9 cellular contexts compared by ENCODE assay signal in genomic region chr2:219159771-219160185, GRCh38. TPM values are rescaled to one million over a fixed set of nuclear protein-coding genes. Genes with fewer than 3 reads are reported as not detected.
A peak's percentile ranks its signal among the peaks of the same experiment; 100 is the strongest.
DNase-seq lines count a peak whose midpoint lies in the region; ATAC-seq, FAIRE-seq and TF ChIP-seq lines count a peak whose summit lies in the region.
"Had no signal": no experiment of that assay in that cellular context is flagged by ENCODE, and none has a peak within 500 bp of the region (broad histone marks: within the 10 kb centered on the region; RNA-seq: fewer than 3 reads in every experiment).

No MANE protein-coding gene starts in this region.

- no peak for TF ChIP-seq RAD21 in A549 (conservative IDR thresholded peaks at IDR 0.05 in 1 of 2, IDR thresholded peaks at IDR 0.05 in 1 of 2)

- H3K27me3 ChIP-seq in tibial artery, result no peaks in the 10 kb centered on the region

- H3K36me3 Mint-ChIP-seq in activated B cell treated with CpG ODN at 0.5 μM for 24 hours (ENCODE audit: low read depth) (peaks cover 27% of the 10 kb centered on the region), immature natural killer cell (peaks cover 8 to 17% (median 14%) of the 10 kb centered on the region in 3 donors)

- H3K4me3 Mint-ChIP-seq in activated B cell treated with CpG ODN at 0.5 μM for 24 hours (peak overlapping the region; percentile 96), immature natural killer cell (peak overlapping the region; percentile 93 to 98 (median 97))

- peaks cover 16 to 27% (median 18%) of the 10 kb centered on the region in 3 donors for H3K36me3 ChIP-seq in tibial artery

- TF ChIP-seq CTCF in A549 (IDR thresholded peaks at IDR 0.05) (no peak), activated B cell treated with CpG ODN at 0.5 μM for 24 hours (IDR thresholded peaks at IDR 0.05) (no peak), tibial artery (IDR thresholded peaks at IDR 0.05) (no peak)

- WGBS in A549 (ENCODE audit: missing lambda C conversion rate), result 26% methylated on average over 18 of the region's 18 CpGs

- DNase-seq in A549 (ENCODE audit: low read depth in 1 of 2, low spot score in 1 of 2) (no peak), activated B cell treated with CpG ODN at 0.5 μM for 24 hours (no peak), immature natural killer cell (no peak), tibial artery (no peak), GM12891 (ENCODE audit: insufficient read length, low spot score) (no peak), NCI-H2081 treated with DMSO at 0.1 percent for 48 hours (lab: John Stamatoyannopoulos, UW) (no peak), glomerular visceral epithelial cell (ENCODE audit: extremely low spot score) (no peak)

- H3K27ac ChIP-seq in A549 (peak overlapping the region; percentile 91 to 95), tibial artery (peak overlapping the region; percentile 91 to 92)

- TF ChIP-seq EP300 in A549 (IDR thresholded peaks at IDR 0.05), result no peak

- H3K27ac Mint-ChIP-seq in activated B cell treated with CpG ODN at 0.5 μM for 24 hours, result peak overlapping the region; percentile 98
- peak overlapping the region; percentile 91 to 99 (median 98) for H3K27ac Mint-ChIP-seq in immature natural killer cell

- TF ChIP-seq POLR2A in A549 (IDR thresholded peaks at IDR 0.05; ENCODE audit: low read length), result no peak
- no peak for TF ChIP-seq POLR2A in GM12891 (IDR thresholded peaks at IDR 0.05; ENCODE audit: low read depth, low read length)

- no peaks in the 10 kb centered on the region for H3K27me3 Mint-ChIP-seq in activated B cell treated with CpG ODN at 0.5 μM for 24 hours
- H3K27me3 Mint-ChIP-seq in immature natural killer cell (ENCODE audit: low read depth in 3 of 3), result peaks cover 6 to 7% (median 6%) of the 10 kb centered on the region in 3 donors

- POLR2A ChIA-PET in A549 (lab: Yijun Ruan, JAX), result interaction anchor here (1.3 kb wide), 1 partner anchor 17 kb away, joined by 4 read pairs; the partner anchor contains the start of gene CNPPD1
- POLR2A ChIA-PET in activated B cell treated with CpG ODN at 0.5 μM for 24 hours (lab: Charles Lee), result interaction anchor here (0.6 to 2.6 kb wide), 13 partner anchors 16 to 382 kb away, joined by 3 to 11 read pairs (median 4); partner anchors contain the start of genes ABCB6, CNPPD1, DNPEP and ZFAND2B

- peaks cover 16% of the 10 kb centered on the region for H3K4me1 Mint-ChIP-seq in activated B cell treated with CpG ODN at 0.5 μM for 24 hours
- peaks cover 15 to 21% of the 10 kb centered on the region in 2 donors for H3K4me1 Mint-ChIP-seq in immature natural killer cell

- H3K4me2 ChIP-seq in A549, result peak overlapping the region; percentile 98

- H3K9me3 Mint-ChIP-seq in activated B cell treated with CpG ODN at 0.5 μM for 24 hours, result no peaks in the 10 kb centered on the region
- no peaks in the 10 kb centered on the region for H3K9me3 Mint-ChIP-seq in immature natural killer cell

- ATAC-seq in A549, result peak; percentile 1 to 3; a peak in 3 of 6 replicates
- ATAC-seq in GM21576 (IDR thresholded peaks at IDR 0.05; ENCODE audit: unreplicated experiment), result peak; percentile 1
- ATAC-seq in activated B cell treated with CpG ODN at 0.5 μM for 24 hours (ENCODE audit: low read depth), result no peak

- no peaks in the 10 kb centered on the region for H3K9me3 ChIP-seq in A549
- H3K9me3 ChIP-seq in tibial artery, result no peaks in the 10 kb centered on the region

- FAIRE-seq in A549 (lab: Jason Lieb, UNC) (no peak), GM12891 (lab: Jason Lieb, UNC) (no peak)

- H3K4me1 ChIP-seq in A549 (peaks cover 9% of the 10 kb centered on the region), tibial artery (peaks cover 0 to 12% (median 10%) of the 10 kb centered on the region in 4 donors)

- H3K4me3 ChIP-seq in A549, result peak overlapping the region; percentile 54
- H3K4me3 ChIP-seq in tibial artery, result peak overlapping the region; percentile 66 to 84

- intact Hi-C loops in activated B cell treated with CpG ODN at 0.5 μM for 24 hours (cut with micrococcal nuclease) (loop anchor here (1.0 to 5.0 kb wide), 17 partner anchors 12 to 448 kb away; partner anchors contain the start of genes ABCB6, ANKZF1, ATG9A and CNPPD1), tibial artery (cut with DNase I; ENCODE audit: low total_unique reads) (loop anchor here (1.0 kb wide), 1 partner anchor 136 kb away; no protein-coding TSS in a partner anchor)

- CTCF ChIA-PET in A549 (lab: Yijun Ruan, JAX), result interaction anchor here (0.8 to 21.6 kb wide), 47 partner anchors 10 to 296 kb away, joined by 3 to 332 read pairs (median 4); partner anchors contain the start of genes CNPPD1, DNAJB2, GLB1L and IHH
- CTCF ChIA-PET in activated B cell treated with CpG ODN at 0.5 μM for 24 hours (lab: Charles Lee), result interaction anchor here (0.6 to 8.3 kb wide), 15 partner anchors 11 to 370 kb away, joined by 3 to 53 read pairs (median 6); partner anchors contain the start of genes CNPPD1, IHH and SLC23A3

TF ChIP-seq in A549, 52 proteins besides CTCF, POLR2A, EP300 and RAD21:
- no peak for TF ChIP-seq ZSCAN20 (CRISPR knock-in tag; IDR thresholded peaks at IDR 0.05)
TF ChIP-seq in A549: peak in this region for 0.

TF ChIP-seq in GM12891, 5 proteins besides CTCF, POLR2A, EP300 and RAD21:
- TF ChIP-seq POLR2AphosphoS5 (IDR thresholded peaks at IDR 0.05; ENCODE audit: low read depth, low read length) (no peak), PAX5 (IDR thresholded peaks at IDR 0.05; ENCODE audit: insufficient read depth, low read length, severe bottlenecking) (no peak), POU2F2 (IDR thresholded peaks at IDR 0.05; ENCODE audit: low read depth, low read length) (no peak), TAF1 (IDR thresholded peaks at IDR 0.05; ENCODE audit: low read depth, low read length) (no peak), SPI1 (IDR thresholded peaks at IDR 0.05; ENCODE audit: low read depth, low read length) (no peak)

RNA-seq across cellular contexts. Expression of gene NHEJ1, which starts 0.8 kb away (rescaled TPM):
- 31.8 and 34.7 TPM in 2 replicates for polyA plus RNA-seq in A549 (2011; rRNA removed)
- 16.2 and 22.3 TPM in 2 replicates for polyA plus RNA-seq in A549 (2012; cell fraction: cytosol; rRNA removed)
- 7.5 and 9.9 TPM in 2 replicates for polyA plus RNA-seq in A549 (2012; cell fraction: nucleus; rRNA removed)
- polyA plus RNA-seq in A549 (2017; fragmentation: RNase III; extraction: RNeasy Plus Mini Kit Qiagen cat#74134 plus additional on column Dnase treatment), result 18.5 to 19.1 TPM (median 18.8 TPM) in 3 replicates
- polyA minus RNA-seq in A549 (2011; rRNA and poly(A)+ RNA removed), result 39.6 and 56.0 TPM in 2 replicates
- total RNA-seq in activated B cell treated with CpG ODN at 0.5 μM for 24 hours, result 19.1 and 25.0 TPM in 2 replicates
- polyA plus RNA-seq in immature natural killer cell, result 10 to 100 TPM; 19.2 to 33.3 (median 21.9) TPM
- polyA plus RNA-seq in GM12891 (2012; ENCODE audit: low read depth, missing spikeins), result 7.0 TPM

RNA-seq across cellular contexts. Expression of gene SLC23A3, which starts 10.1 kb away (rescaled TPM):
- polyA plus RNA-seq in A549 (2011; rRNA removed) (0.39 and 0.66 TPM in 2 replicates), A549 (2017; fragmentation: RNase III; extraction: RNeasy Plus Mini Kit Qiagen cat#74134 plus additional on column Dnase treatment) (0.80 to 0.90 TPM (median 0.83 TPM) in 3 replicates), immature natural killer cell (under 1 TPM in 1 of 3 donors, not detected in 2; 0.29 TPM)
- 0.17 and 0.23 TPM in 2 replicates for polyA plus RNA-seq in A549 (2012; cell fraction: cytosol; rRNA removed)
- polyA plus RNA-seq in A549 (2012; cell fraction: nucleus; rRNA removed), result 2.7 and 3.2 TPM in 2 replicates
- 1.1 TPM in 2 replicates for polyA minus RNA-seq in A549 (2011; rRNA and poly(A)+ RNA removed)
- total RNA-seq in activated B cell treated with CpG ODN at 0.5 μM for 24 hours, result 4.5 and 4.9 TPM in 2 replicates
- polyA plus RNA-seq in GM12891 (2012; ENCODE audit: low read depth, missing spikeins), result 0.21 TPM
- total RNA-seq: myocyte had no signal

RNA-seq across cellular contexts. Expression of gene CNPPD1, which starts 16.9 kb away (rescaled TPM):
- polyA plus RNA-seq in A549 (2011; rRNA removed), result 22.1 and 27.6 TPM in 2 replicates
- polyA plus RNA-seq in A549 (2012; cell fraction: cytosol; rRNA removed), result 41.0 and 41.2 TPM in 2 replicates
- polyA plus RNA-seq in A549 (2012; cell fraction: nucleus; rRNA removed), result 83.3 and 89.3 TPM in 2 replicates
- polyA plus RNA-seq in A549 (2017; fragmentation: RNase III; extraction: RNeasy Plus Mini Kit Qiagen cat#74134 plus additional on column Dnase treatment), result 22.4 to 24.0 TPM (median 23.6 TPM) in 3 replicates
- 12.2 and 14.7 TPM in 2 replicates for polyA minus RNA-seq in A549 (2011; rRNA and poly(A)+ RNA removed)
- 144 and 147 TPM in 2 replicates for total RNA-seq in activated B cell treated with CpG ODN at 0.5 μM for 24 hours
- polyA plus RNA-seq in immature natural killer cell, result 100 to 1,000 TPM in 1 of 3 donors, 10 to 100 TPM in 2; 68.2 to 135 (median 92.9) TPM
- 36.3 TPM for polyA plus RNA-seq in GM12891 (2012; ENCODE audit: low read depth, missing spikeins)

RNA-seq across cellular contexts. Expression of gene RETREG2, which starts 18.3 kb away (rescaled TPM):
- polyA plus RNA-seq in A549 (2011; rRNA removed) (67.5 and 83.2 TPM in 2 replicates), A549 (2017; fragmentation: RNase III; extraction: RNeasy Plus Mini Kit Qiagen cat#74134 plus additional on column Dnase treatment) (42.7 to 53.3 TPM (median 52.8 TPM) in 3 replicates), immature natural killer cell (10 to 100 TPM; 51.2 to 88.6 (median 58.6) TPM)
- polyA plus RNA-seq in A549 (2012; cell fraction: cytosol; rRNA removed), result 48.2 and 58.2 TPM in 2 replicates
- 60.7 and 75.4 TPM in 2 replicates for polyA plus RNA-seq in A549 (2012; cell fraction: nucleus; rRNA removed)
- 105 and 129 TPM in 2 replicates for polyA minus RNA-seq in A549 (2011; rRNA and poly(A)+ RNA removed)
- 60.5 and 78.6 TPM in 2 replicates for total RNA-seq in activated B cell treated with CpG ODN at 0.5 μM for 24 hours
- polyA plus RNA-seq in GM12891 (2012; ENCODE audit: low read depth, missing spikeins), result 28.0 TPM

RNA-seq across cellular contexts. Expression of gene ZFAND2B, which starts 46.8 kb away (rescaled TPM):
- polyA plus RNA-seq in A549 (2011; rRNA removed) (29.1 and 30.3 TPM in 2 replicates), A549 (2017; fragmentation: RNase III; extraction: RNeasy Plus Mini Kit Qiagen cat#74134 plus additional on column Dnase treatment) (18.8 to 21.2 TPM (median 19.0 TPM) in 3 replicates), immature natural killer cell (100 to 1,000 TPM in 2 of 3 donors, 10 to 100 TPM in 1; 95.4 to 128 (median 102) TPM)
- 34.8 and 43.2 TPM in 2 replicates for polyA plus RNA-seq in A549 (2012; cell fraction: cytosol; rRNA removed)
- 61.1 and 66.1 TPM in 2 replicates for polyA plus RNA-seq in A549 (2012; cell fraction: nucleus; rRNA removed)
- 39.6 and 40.4 TPM in 2 replicates for polyA minus RNA-seq in A549 (2011; rRNA and poly(A)+ RNA removed)
- total RNA-seq in activated B cell treated with CpG ODN at 0.5 μM for 24 hours, result 39.9 and 47.2 TPM in 2 replicates
- polyA plus RNA-seq in GM12891 (2012; ENCODE audit: low read depth, missing spikeins), result 16.0 TPM
